ENCODE assay signal across 11 cellular contexts in genomic region chr5:102792705-102793104, GRCh38. TPM values are rescaled to one million over a fixed set of nuclear protein-coding genes. Genes with fewer than 3 reads are reported as not detected.
DNase-seq lines count a peak whose midpoint lies in the region; ATAC-seq and TF ChIP-seq lines count a peak whose summit lies in the region.
"Had no signal": no experiment of that assay in that cellular context is flagged by ENCODE, and none has a peak within 500 bp of the region (broad histone marks: within the 10 kb centered on the region; RNA-seq: fewer than 3 reads in every experiment).

No MANE protein-coding gene starts in this region.

- TF ChIP-seq CTCF in Caco-2 (IDR thresholded peaks at IDR 0.05; ENCODE audit: insufficient read depth in 1 of 2, low read depth in 1 of 2, low read length in 1 of 2, severe bottlenecking in 1 of 2, unreplicated experiment in 1 of 2) (peak; percentile 10 to 16), HFF-Myc (IDR thresholded peaks at IDR 0.05; ENCODE audit: low read depth, low read length, missing control alignments) (peak; percentile 16)

- H3K36me3 Mint-ChIP-seq in Caco-2 (ENCODE audit: insufficient read depth, unreplicated experiment) = no peaks in the 10 kb centered on the region

- H3K9me3 Mint-ChIP-seq in Caco-2 (ENCODE audit: unreplicated experiment) = no peaks in the 10 kb centered on the region

- H3K4me1 ChIP-seq in Caco-2 = peaks cover 39% of the 10 kb centered on the region

- no peak overlapping the region for H3K4me3 Mint-ChIP-seq in Caco-2 (ENCODE audit: unreplicated experiment)

- H3K36me3 ChIP-seq in Caco-2 (ENCODE audit: control insufficient read depth, insufficient read depth, low read length) = no peaks in the 10 kb centered on the region
- H3K36me3 ChIP-seq: esophagus squamous epithelium had no signal

- CTCF ChIA-PET in Caco-2 (lab: Charles Lee) = no interaction called here

- no peaks in the 10 kb centered on the region for H3K27me3 Mint-ChIP-seq in Caco-2 (ENCODE audit: insufficient read depth, unreplicated experiment)

- no peaks in the 10 kb centered on the region for H3K27me3 ChIP-seq in Caco-2 (replicated peaks; ENCODE audit: control insufficient read depth, insufficient read depth, low read length)
- H3K27me3 ChIP-seq: esophagus squamous epithelium had no signal

- peaks cover 14% of the 10 kb centered on the region for H3K4me1 Mint-ChIP-seq in Caco-2 (ENCODE audit: low read depth, unreplicated experiment)

- no peaks in the 10 kb centered on the region for H3K9me3 ChIP-seq in Caco-2
- H3K9me3 ChIP-seq: esophagus squamous epithelium had no signal

- H3K4me3 ChIP-seq in Caco-2 (ENCODE audit: low read depth, low read length) (no peak overlapping the region), HFF-Myc (replicated peaks; ENCODE audit: low read depth, low read length) (no peak overlapping the region)
- H3K4me3 ChIP-seq: esophagus squamous epithelium had no signal

- POLR2A ChIA-PET in Caco-2 (lab: Charles Lee) = interaction anchor here (0.6 kb wide), 1 partner anchor 38 kb away, joined by 3 read pairs; no protein-coding TSS in a partner anchor

- ATAC-seq in GM18517 (IDR thresholded peaks at IDR 0.05; ENCODE audit: unreplicated experiment) (no peak), GM19467 (IDR thresholded peaks at IDR 0.05; ENCODE audit: unreplicated experiment) (no peak)

- in situ Hi-C loops in SK-MEL-5 (cut with HindIII; ENCODE audit: low pct_unique_long_range_greater_than_20kb, low sequenced_read_pairs) = no loop called here

- no peak for DNase-seq in Caco-2
- DNase-seq in HFF-Myc (ENCODE audit: extremely low read depth, low read depth) = no peak
- DNase-seq in SK-MEL-5 (ENCODE audit: low read depth, low spot score) = peak; percentile 61
- peak; percentile 51 for DNase-seq in iris pigment epithelial cell (ENCODE audit: low read depth)
- no peak for DNase-seq in NCI-H510A (lab: John Stamatoyannopoulos, UW)
- no peak for DNase-seq in midbrain (lab: John Stamatoyannopoulos, UW)
- DNase-seq: activated CD8-positive, alpha-beta memory T cell treated with anti-CD3 and anti-CD28 coated beads, Interleukin-2, amount 50 U/mL, for 4 hours; esophagus squamous epithelium; posterior cingulate gyrus had no signal

- intact Hi-C loops in Caco-2 (cut with micrococcal nuclease; ENCODE audit: unreplicated experiment) = loop anchor here (5.0 kb wide), 2 partner anchors 130 to 210 kb away; no protein-coding TSS in a partner anchor

- BruUV-seq in Caco-2 (replicated peaks; lab: Mats Ljungman, UMichigan) = no TSS peak

- no peak overlapping the region for H3K27ac Mint-ChIP-seq in Caco-2 (ENCODE audit: unreplicated experiment)

RNA-seq across cellular contexts. Expression of gene PAM, which starts 37.6 kb away (rescaled TPM):
- total RNA-seq in Caco-2 (2022) = 48.0 and 50.1 TPM in 2 replicates
- total RNA-seq in SK-MEL-5 (2014; rRNA removed; shearing (Covaris generic)) = 464 and 472 TPM in 2 replicates
- 746 and 801 TPM in 2 replicates for polyA plus RNA-seq in SK-MEL-5 (2015; cell fraction: cytosol; rRNA removed)
- polyA plus RNA-seq in SK-MEL-5 (2015; cell fraction: nucleus; rRNA removed) = 170 and 182 TPM in 2 replicates

Comparison
In these comparisons a context has a peak if more than half of its experiments do, and no peak if none do; other contexts are left out.
1. DNase-seq: peak in SK-MEL-5 (single experiment) and iris pigment epithelial cell (single experiment); none in Caco-2 (0 of 2), HFF-Myc (single experiment), NCI-H510A (single experiment) and midbrain (single experiment).